Comparison of ENCODE assay signal across 8 cellular contexts in the genomic region with DNA sequence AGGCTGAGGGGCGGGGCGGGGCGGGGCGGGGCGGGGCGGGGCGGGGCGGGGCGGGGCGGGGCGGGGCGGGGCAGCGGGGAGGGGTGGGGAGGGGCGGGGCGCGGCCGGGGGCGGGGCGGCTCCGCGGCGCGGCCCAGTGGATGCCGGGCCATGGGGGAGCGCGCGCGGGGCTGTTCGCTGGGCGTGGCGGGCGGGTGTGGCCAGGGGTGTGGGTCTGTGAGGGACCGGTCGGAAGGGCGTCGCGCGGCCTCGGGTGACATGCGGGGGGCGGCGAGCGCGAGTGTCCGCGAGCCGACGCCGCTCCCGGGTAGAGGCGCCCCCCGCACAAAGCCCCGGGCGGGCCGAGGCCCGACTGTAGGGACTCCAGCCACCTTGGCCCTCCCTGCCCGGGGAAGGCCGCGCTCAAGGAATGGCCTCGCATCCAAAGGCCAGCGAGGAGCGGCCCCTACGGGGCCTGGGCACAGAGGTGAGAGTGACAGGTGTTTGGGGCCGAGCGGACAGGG. TPM values are rescaled to one million over a fixed set of nuclear protein-coding genes. Genes with fewer than 3 reads are reported as not detected.
DNase-seq lines count a peak whose midpoint lies in the region; ATAC-seq and TF ChIP-seq lines count a peak whose summit lies in the region.

A gene (plus strand): TSS at position 188 of the 503 bp plus-strand sequence. CDS start 71 bp downstream, at position 259.

- peaks cover 15% of the 10 kb centered on the region for H3K4me1 Mint-ChIP-seq in activated CD4-positive, alpha-beta T cell treated with anti-CD3 and anti-CD28 coated beads for 36 hours
- H3K4me1 Mint-ChIP-seq in stimulated activated naive B cell treated with anti-CD40 and anti-IgM and Interleukin-4, amounts not matched to agents 10 μg/mL and 1 μg/mL and 100 μg/mL, for 72 hours: peaks cover 19 to 34% of the 10 kb centered on the region in 2 donors

- CTCF ChIA-PET in activated CD4-positive, alpha-beta T cell treated with anti-CD3 and anti-CD28 coated beads for 36 hours (lab: Charles Lee): interaction anchor here (0.9 kb wide), 1 partner anchor 10 kb away, joined by 3 read pairs; no protein-coding TSS in a partner anchor

- no peak for DNase-seq in activated CD4-positive, alpha-beta T cell treated with anti-CD3 and anti-CD28 coated beads for 36 hours
- DNase-seq in activated CD4-positive, alpha-beta T cell treated with anti-CD3 and anti-CD28 coated beads, Interleukin-2, amount 50 U/mL, for 4 hours: no peak
- DNase-seq in coronary artery (ENCODE audit: low spot score) (no peak), lung (ENCODE audit: low spot score) (peak; percentile 86)
- no peak for DNase-seq in stimulated activated naive B cell treated with anti-CD40 and anti-IgM and Interleukin-4, amounts not matched to agents 10 μg/mL and 1 μg/mL and 100 μg/mL, for 72 hours

- H3K9me3 Mint-ChIP-seq in activated CD4-positive, alpha-beta T cell treated with anti-CD3 and anti-CD28 coated beads for 36 hours (ENCODE audit: low read depth): peaks cover 40% of the 10 kb centered on the region
- peaks cover 22 to 30% of the 10 kb centered on the region in 2 donors for H3K9me3 Mint-ChIP-seq in stimulated activated naive B cell treated with anti-CD40 and anti-IgM and Interleukin-4, amounts not matched to agents 10 μg/mL and 1 μg/mL and 100 μg/mL, for 72 hours

- peak within 1 kb of the TSS; percentile 87 for H3K27ac Mint-ChIP-seq in activated CD4-positive, alpha-beta T cell treated with anti-CD3 and anti-CD28 coated beads for 36 hours
- H3K27ac Mint-ChIP-seq in stimulated activated naive B cell treated with anti-CD40 and anti-IgM and Interleukin-4, amounts not matched to agents 10 μg/mL and 1 μg/mL and 100 μg/mL, for 72 hours: peak within 1 kb of the TSS; percentile 96

- H3K4me3 ChIP-seq in coronary artery (peak within 1 kb of the TSS; percentile 82), lung (peak within 1 kb of the TSS; percentile 70)

- TF ChIP-seq CTCF in coronary artery (IDR thresholded peaks at IDR 0.05) (no peak), lung (IDR thresholded peaks at IDR 0.05; ENCODE audit: control extremely low read depth, extremely low read depth) (no peak)

- peaks cover 4 to 5% of the 10 kb centered on the region in 2 donors for H3K4me1 ChIP-seq in lung (ENCODE audit: control insufficient read depth in 2 of 2, insufficient read depth in 2 of 2, low read length in 2 of 2)

- peaks cover 2 to 9% of the 10 kb centered on the region in 2 donors for H3K36me3 ChIP-seq in lung (ENCODE audit: control insufficient read depth in 2 of 2, insufficient read depth in 2 of 2, low read length in 2 of 2)

- POLR2A ChIA-PET in activated CD4-positive, alpha-beta T cell treated with anti-CD3 and anti-CD28 coated beads for 36 hours (lab: Charles Lee): no interaction called here

- H3K27me3 Mint-ChIP-seq in activated CD4-positive, alpha-beta T cell treated with anti-CD3 and anti-CD28 coated beads for 36 hours: no peaks in the 10 kb centered on the region
- peaks cover 7 to 8% of the 10 kb centered on the region in 2 donors for H3K27me3 Mint-ChIP-seq in stimulated activated naive B cell treated with anti-CD40 and anti-IgM and Interleukin-4, amounts not matched to agents 10 μg/mL and 1 μg/mL and 100 μg/mL, for 72 hours

- WGBS in lung, 2 donors: 0 to 1% methylated on average over 33 to 56 of the region's 65 CpGs

- peaks cover 60% of the 10 kb centered on the region for H3K36me3 Mint-ChIP-seq in activated CD4-positive, alpha-beta T cell treated with anti-CD3 and anti-CD28 coated beads for 36 hours (ENCODE audit: low read depth)
- peaks cover 46 to 78% of the 10 kb centered on the region in 2 donors for H3K36me3 Mint-ChIP-seq in stimulated activated naive B cell treated with anti-CD40 and anti-IgM and Interleukin-4, amounts not matched to agents 10 μg/mL and 1 μg/mL and 100 μg/mL, for 72 hours

- H3K4me3 Mint-ChIP-seq in activated CD4-positive, alpha-beta T cell treated with anti-CD3 and anti-CD28 coated beads for 36 hours: peak within 1 kb of the TSS; percentile 74
- peak within 1 kb of the TSS; percentile 90 to 94 for H3K4me3 Mint-ChIP-seq in stimulated activated naive B cell treated with anti-CD40 and anti-IgM and Interleukin-4, amounts not matched to agents 10 μg/mL and 1 μg/mL and 100 μg/mL, for 72 hours

- no peaks in the 10 kb centered on the region for H3K27me3 ChIP-seq in lung (ENCODE audit: control insufficient read depth, insufficient read depth)

- intact Hi-C loops in activated CD4-positive, alpha-beta T cell treated with anti-CD3 and anti-CD28 coated beads for 36 hours (cut with DNase I, micrococcal nuclease): loop anchor here (1.0 to 5.0 kb wide), 15 partner anchors 28 to 1644 kb away; a partner anchor contains a TSS

- peak within 1 kb of the TSS; percentile 78 to 95 for H3K27ac ChIP-seq in coronary artery
- H3K27ac ChIP-seq in lung (ENCODE audit: low read depth in 1 of 2, low read length in 1 of 2): peak within 1 kb of the TSS; percentile 90 to 92

- peak; percentile 64 for ATAC-seq in activated CD4-positive, alpha-beta T cell treated with anti-CD3 and anti-CD28 coated beads for 36 hours
- ATAC-seq in HG03097 (IDR thresholded peaks at IDR 0.05; ENCODE audit: low FRiP score, unreplicated experiment) (peak; percentile 43), SK-N-SH treated with all-trans-retinoic acid at 6 μM for 48 hours (peak; percentile 83), lung (ENCODE audit: insufficient read depth, low FRiP score) (peak; percentile 86), HG03439 (IDR thresholded peaks at IDR 0.05; ENCODE audit: unreplicated experiment) (no peak)
- peak; percentile 79 to 84 for ATAC-seq in stimulated activated naive B cell treated with anti-CD40 and anti-IgM and Interleukin-4, amounts not matched to agents 10 μg/mL and 1 μg/mL and 100 μg/mL, for 72 hours (replicated peaks)

- peaks cover 0 to 40% of the 10 kb centered on the region in 2 donors for H3K9me3 ChIP-seq in lung (ENCODE audit: control insufficient read depth in 2 of 2, insufficient read depth in 1 of 2, low read length in 1 of 2)

TF ChIP-seq in SK-N-SH treated with all-trans-retinoic acid at 6 μM for 48 hours, 23 proteins besides CTCF, POLR2A, EP300 and RAD21:
- TF ChIP-seq ZNF565 (CRISPR knock-in tag; conservative IDR thresholded peaks at IDR 0.05; ENCODE audit: low read depth) (no peak), ISL1 (CRISPR knock-in tag; IDR thresholded peaks at IDR 0.05) (no peak), ZC3H10 (CRISPR knock-in tag; IDR thresholded peaks at IDR 0.05) (no peak), PPARA (CRISPR knock-in tag; IDR thresholded peaks at IDR 0.05; ENCODE audit: borderline replicate concordance) (no peak), ZNF8 (CRISPR knock-in tag; IDR thresholded peaks at IDR 0.05) (no peak), RARB (CRISPR knock-in tag; IDR thresholded peaks at IDR 0.05) (no peak)
- TF ChIP-seq, protein P1, sequence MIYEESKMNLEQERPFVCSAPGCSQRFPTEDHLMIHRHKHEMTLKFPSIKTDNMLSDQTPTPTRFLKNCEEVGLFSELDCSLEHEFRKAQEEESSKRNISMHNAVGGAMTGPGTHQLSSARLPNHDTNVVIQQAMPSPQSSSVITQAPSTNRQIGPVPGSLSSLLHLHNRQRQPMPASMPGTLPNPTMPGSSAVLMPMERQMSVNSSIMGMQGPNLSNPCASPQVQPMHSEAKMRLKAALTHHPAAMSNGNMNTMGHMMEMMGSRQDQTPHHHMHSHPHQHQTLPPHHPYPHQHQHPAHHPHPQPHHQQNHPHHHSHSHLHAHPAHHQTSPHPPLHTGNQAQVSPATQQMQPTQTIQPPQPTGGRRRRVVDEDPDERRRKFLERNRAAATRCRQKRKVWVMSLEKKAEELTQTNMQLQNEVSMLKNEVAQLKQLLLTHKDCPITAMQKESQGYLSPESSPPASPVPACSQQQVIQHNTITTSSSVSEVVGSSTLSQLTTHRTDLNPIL (CRISPR knock-in tag; IDR thresholded peaks at IDR 0.05; ENCODE audit: low read depth): no peak
TF ChIP-seq in SK-N-SH treated with all-trans-retinoic acid at 6 μM for 48 hours: peak in this region for 0.

RNA-seq across cellular contexts. Expression of the gene that starts here (rescaled TPM):
- total RNA-seq in activated CD4-positive, alpha-beta T cell treated with anti-CD3 and anti-CD28 coated beads for 36 hours: 1 to 10 TPM; 3.1 to 4.4 TPM
- 10 to 100 TPM in 1 of 2 donors, 1 to 10 TPM in 1; 7.0 to 12.9 TPM for total RNA-seq in lung
- 1 to 10 TPM; 2.7 to 3.6 TPM for polyA plus RNA-seq in lung
